1 cellular context compared by ENCODE assay signal in the genomic region with DNA sequence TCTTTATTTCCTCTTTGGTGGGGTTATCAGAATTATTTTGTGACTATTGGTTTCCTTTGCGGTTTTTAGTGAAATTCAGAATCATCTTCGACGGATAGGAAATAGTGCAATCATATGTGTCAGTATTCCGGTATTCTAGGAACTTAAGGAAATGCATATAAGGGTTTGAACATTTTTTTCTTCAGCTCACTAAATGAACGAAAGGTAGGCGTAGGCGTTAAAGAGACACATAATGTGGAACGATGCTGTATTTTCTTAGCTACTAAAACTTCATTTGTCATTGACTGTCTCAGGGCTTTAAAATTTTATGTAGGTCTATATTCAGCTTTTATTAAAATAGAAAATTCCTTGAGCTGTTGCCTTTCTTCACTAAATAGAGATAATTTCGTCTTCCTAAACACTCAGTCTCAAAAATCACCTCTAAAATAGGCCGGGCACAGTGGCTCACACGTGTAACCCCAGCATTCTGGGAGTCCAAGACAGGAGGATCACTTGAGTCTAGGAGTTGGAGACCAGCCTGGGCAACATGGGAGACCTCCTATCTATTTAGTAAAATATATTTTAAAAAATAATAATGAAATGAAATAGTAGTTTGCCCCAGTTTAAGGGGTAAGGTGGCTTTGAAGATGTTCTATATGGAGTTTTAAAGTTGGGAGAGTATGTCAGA.
TF ChIP-seq lines count a peak whose summit lies in the region.

No MANE protein-coding gene starts in this region.

TF ChIP-seq in K562, 482 proteins besides CTCF, POLR2A, EP300 and RAD21 (continued from another document):
- TF ChIP-seq, protein P1, sequence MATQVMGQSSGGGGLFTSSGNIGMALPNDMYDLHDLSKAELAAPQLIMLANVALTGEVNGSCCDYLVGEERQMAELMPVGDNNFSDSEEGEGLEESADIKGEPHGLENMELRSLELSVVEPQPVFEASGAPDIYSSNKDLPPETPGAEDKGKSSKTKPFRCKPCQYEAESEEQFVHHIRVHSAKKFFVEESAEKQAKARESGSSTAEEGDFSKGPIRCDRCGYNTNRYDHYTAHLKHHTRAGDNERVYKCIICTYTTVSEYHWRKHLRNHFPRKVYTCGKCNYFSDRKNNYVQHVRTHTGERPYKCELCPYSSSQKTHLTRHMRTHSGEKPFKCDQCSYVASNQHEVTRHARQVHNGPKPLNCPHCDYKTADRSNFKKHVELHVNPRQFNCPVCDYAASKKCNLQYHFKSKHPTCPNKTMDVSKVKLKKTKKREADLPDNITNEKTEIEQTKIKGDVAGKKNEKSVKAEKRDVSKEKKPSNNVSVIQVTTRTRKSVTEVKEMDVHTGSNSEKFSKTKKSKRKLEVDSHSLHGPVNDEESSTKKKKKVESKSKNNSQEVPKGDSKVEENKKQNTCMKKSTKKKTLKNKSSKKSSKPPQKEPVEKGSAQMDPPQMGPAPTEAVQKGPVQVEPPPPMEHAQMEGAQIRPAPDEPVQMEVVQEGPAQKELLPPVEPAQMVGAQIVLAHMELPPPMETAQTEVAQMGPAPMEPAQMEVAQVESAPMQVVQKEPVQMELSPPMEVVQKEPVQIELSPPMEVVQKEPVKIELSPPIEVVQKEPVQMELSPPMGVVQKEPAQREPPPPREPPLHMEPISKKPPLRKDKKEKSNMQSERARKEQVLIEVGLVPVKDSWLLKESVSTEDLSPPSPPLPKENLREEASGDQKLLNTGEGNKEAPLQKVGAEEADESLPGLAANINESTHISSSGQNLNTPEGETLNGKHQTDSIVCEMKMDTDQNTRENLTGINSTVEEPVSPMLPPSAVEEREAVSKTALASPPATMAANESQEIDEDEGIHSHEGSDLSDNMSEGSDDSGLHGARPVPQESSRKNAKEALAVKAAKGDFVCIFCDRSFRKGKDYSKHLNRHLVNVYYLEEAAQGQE (CRISPR knock-in tag; IDR thresholded peaks at IDR 0.05; ENCODE audit: low read depth) = no peak
- TF ChIP-seq BCL6 (CRISPR knock-in tag; IDR thresholded peaks at IDR 0.05) (no peak), YY1 (IDR thresholded peaks at IDR 0.05; ENCODE audit: borderline replicate concordance in 1 of 3, control insufficient read depth in 1 of 3, extremely low read depth in 1 of 3, insufficient read depth in 3 of 3, insufficient read length in 1 of 3, insufficient replicate concordance in 2 of 3, low read depth in 1 of 3, low read length in 2 of 3) (no peak), FOXK2 (conservative IDR thresholded peaks at IDR 0.05 in 1 of 2, IDR thresholded peaks at IDR 0.05 in 1 of 2; ENCODE audit: low read depth in 2 of 2) (no peak), CBFB (CRISPR knock-in tag; IDR thresholded peaks at IDR 0.05) (no peak), JUN (IDR thresholded peaks at IDR 0.05; ENCODE audit: borderline replicate concordance, low read depth, low read length) (no peak), JUN (CRISPR knock-in tag; IDR thresholded peaks at IDR 0.05; ENCODE audit: borderline replicate concordance) (no peak), ARHGAP35 (IDR thresholded peaks at IDR 0.05; ENCODE audit: partially characterized antibody) (no peak), CEBPG (CRISPR knock-in tag; IDR thresholded peaks at IDR 0.05) (no peak; the same call in 1 of the 2 replicates), CEBPG (tag; conservative IDR thresholded peaks at IDR 0.05 in 1 of 2, IDR thresholded peaks at IDR 0.05 in 1 of 2) (no peak), ZNF212 (CRISPR knock-in tag; IDR thresholded peaks at IDR 0.05) (no peak), HNRNPUL1 (IDR thresholded peaks at IDR 0.05; ENCODE audit: low read length) (no peak)
- TF ChIP-seq, protein P2, sequence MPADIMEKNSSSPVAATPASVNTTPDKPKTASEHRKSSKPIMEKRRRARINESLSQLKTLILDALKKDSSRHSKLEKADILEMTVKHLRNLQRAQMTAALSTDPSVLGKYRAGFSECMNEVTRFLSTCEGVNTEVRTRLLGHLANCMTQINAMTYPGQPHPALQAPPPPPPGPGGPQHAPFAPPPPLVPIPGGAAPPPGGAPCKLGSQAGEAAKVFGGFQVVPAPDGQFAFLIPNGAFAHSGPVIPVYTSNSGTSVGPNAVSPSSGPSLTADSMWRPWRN (IDR thresholded peaks at IDR 0.05; ENCODE audit: low read depth) = no peak; the same call in 1 of the 2 replicates
- TF ChIP-seq, protein P3, sequence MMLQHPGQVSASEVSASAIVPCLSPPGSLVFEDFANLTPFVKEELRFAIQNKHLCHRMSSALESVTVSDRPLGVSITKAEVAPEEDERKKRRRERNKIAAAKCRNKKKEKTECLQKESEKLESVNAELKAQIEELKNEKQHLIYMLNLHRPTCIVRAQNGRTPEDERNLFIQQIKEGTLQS (IDR thresholded peaks at IDR 0.05) = no peak
- TF ChIP-seq, protein P3 (CRISPR knock-in tag; conservative IDR thresholded peaks at IDR 0.05) = no peak
- TF ChIP-seq, protein P4, sequence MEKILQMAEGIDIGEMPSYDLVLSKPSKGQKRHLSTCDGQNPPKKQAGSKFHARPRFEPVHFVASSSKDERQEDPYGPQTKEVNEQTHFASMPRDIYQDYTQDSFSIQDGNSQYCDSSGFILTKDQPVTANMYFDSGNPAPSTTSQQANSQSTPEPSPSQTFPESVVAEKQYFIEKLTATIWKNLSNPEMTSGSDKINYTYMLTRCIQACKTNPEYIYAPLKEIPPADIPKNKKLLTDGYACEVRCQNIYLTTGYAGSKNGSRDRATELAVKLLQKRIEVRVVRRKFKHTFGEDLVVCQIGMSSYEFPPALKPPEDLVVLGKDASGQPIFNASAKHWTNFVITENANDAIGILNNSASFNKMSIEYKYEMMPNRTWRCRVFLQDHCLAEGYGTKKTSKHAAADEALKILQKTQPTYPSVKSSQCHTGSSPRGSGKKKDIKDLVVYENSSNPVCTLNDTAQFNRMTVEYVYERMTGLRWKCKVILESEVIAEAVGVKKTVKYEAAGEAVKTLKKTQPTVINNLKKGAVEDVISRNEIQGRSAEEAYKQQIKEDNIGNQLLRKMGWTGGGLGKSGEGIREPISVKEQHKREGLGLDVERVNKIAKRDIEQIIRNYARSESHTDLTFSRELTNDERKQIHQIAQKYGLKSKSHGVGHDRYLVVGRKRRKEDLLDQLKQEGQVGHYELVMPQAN (IDR thresholded peaks at IDR 0.05; ENCODE audit: borderline replicate concordance) = peak; percentile 30; the same call in 1 of the 2 replicates
- TF ChIP-seq, protein P5, sequence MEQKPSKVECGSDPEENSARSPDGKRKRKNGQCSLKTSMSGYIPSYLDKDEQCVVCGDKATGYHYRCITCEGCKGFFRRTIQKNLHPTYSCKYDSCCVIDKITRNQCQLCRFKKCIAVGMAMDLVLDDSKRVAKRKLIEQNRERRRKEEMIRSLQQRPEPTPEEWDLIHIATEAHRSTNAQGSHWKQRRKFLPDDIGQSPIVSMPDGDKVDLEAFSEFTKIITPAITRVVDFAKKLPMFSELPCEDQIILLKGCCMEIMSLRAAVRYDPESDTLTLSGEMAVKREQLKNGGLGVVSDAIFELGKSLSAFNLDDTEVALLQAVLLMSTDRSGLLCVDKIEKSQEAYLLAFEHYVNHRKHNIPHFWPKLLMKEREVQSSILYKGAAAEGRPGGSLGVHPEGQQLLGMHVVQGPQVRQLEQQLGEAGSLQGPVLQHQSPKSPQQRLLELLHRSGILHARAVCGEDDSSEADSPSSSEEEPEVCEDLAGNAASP (IDR thresholded peaks at IDR 0.05) = no peak
TF ChIP-seq in K562: peak in this region for 20.
